11 cellular contexts compared by ENCODE assay signal in the genomic region with DNA sequence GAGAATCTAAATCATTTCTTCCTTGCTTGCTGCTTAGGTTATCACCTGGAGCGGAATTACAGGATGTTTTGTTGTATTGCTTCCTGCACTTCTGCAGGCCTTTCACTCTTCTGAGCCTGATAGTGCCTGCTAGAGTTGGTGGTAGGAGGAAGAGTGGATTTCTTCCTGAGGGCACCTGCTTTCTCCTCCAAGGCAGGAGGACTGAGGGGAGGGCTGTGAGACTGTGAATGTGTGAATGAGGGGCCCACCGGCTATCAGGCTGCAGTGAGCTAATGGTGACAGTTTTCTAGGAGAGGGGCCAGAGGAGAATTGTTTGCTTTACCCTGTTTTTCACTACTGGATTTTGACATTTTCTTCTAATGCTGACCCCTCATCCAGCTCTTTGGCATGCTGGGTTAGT. TPM values are rescaled to one million over a fixed set of nuclear protein-coding genes. Genes with fewer than 3 reads are reported as not detected.
A peak's percentile ranks its signal among the peaks of the same experiment; 100 is the strongest.
DNase-seq lines count a peak whose midpoint lies in the region; ATAC-seq and TF ChIP-seq lines count a peak whose summit lies in the region.
"Had no signal": no experiment of that assay in that cellular context is flagged by ENCODE, and none has a peak within 500 bp of the region (broad histone marks: within the 10 kb centered on the region; RNA-seq: fewer than 3 reads in every experiment).

No MANE protein-coding gene starts in this region.

- H3K27me3 ChIP-seq in right atrium auricular region: no peaks in the 10 kb centered on the region
- no peaks in the 10 kb centered on the region for H3K27me3 ChIP-seq in dorsolateral prefrontal cortex

- peaks cover 41% of the 10 kb centered on the region for H3K4me1 Mint-ChIP-seq in nephron progenitor cell

- peaks cover 4% of the 10 kb centered on the region for H3K36me3 ChIP-seq in right atrium auricular region
- H3K36me3 ChIP-seq: BLaER1 treated with 17β-estradiol and CSF1 and Interleukin-3, amounts not matched to agents 10 nM and 100 nM had no signal

- intact Hi-C loops in left cardiac atrium (cut with DNase I): loop anchor here (5.0 to 10.0 kb wide), 3 partner anchors 34 to 101 kb away; a partner anchor contains a TSS
- intact Hi-C loops in dorsolateral prefrontal cortex (cut with DNase I): loop anchor here (2.0 to 10.0 kb wide), 5 partner anchors 35 to 109 kb away; a partner anchor contains a TSS
- intact Hi-C loops in posterior cingulate gyrus (cut with DNase I): loop anchor here (2.0 to 5.0 kb wide), 2 partner anchors 37 to 99 kb away; a partner anchor contains a TSS

- H3K4me3 Mint-ChIP-seq in nephron progenitor cell: peak overlapping the region; percentile 69

- H3K9me3 ChIP-seq in right atrium auricular region: no peaks in the 10 kb centered on the region
- H3K9me3 ChIP-seq: BLaER1 treated with 17β-estradiol and CSF1 and Interleukin-3, amounts not matched to agents 10 nM and 100 nM had no signal

- DNase-seq in right atrium auricular region (ENCODE audit: low spot score): no peak
- DNase-seq in left cardiac atrium: no peak
- DNase-seq in dorsolateral prefrontal cortex: no peak
- no peak for DNase-seq in nephron progenitor cell
- no peak for DNase-seq in NCI-H2029 (lab: John Stamatoyannopoulos, UW)
- DNase-seq in posterior cingulate gyrus: no peak
- DNase-seq: activated CD4-positive, alpha-beta T cell treated with anti-CD3 and anti-CD28 coated beads for 48 hours; NCI-H2171 treated with DMSO at 0.1 percent for 48 hours had no signal

- no peaks in the 10 kb centered on the region for H3K9me3 Mint-ChIP-seq in nephron progenitor cell

- H3K4me3 ChIP-seq in right atrium auricular region (no peak overlapping the region), dorsolateral prefrontal cortex (peak overlapping the region in 36 of 59 donors; percentile 75 to 93 (median 88))
- H3K4me3 ChIP-seq: BLaER1 treated with 17β-estradiol and CSF1 and Interleukin-3, amounts not matched to agents 10 nM and 100 nM had no signal

- no peak for TF ChIP-seq CTCF in right atrium auricular region (IDR thresholded peaks at IDR 0.05)
- TF ChIP-seq CTCF in dorsolateral prefrontal cortex (IDR thresholded peaks at IDR 0.05 in 54 of 56, conservative IDR thresholded peaks at IDR 0.05 in 2 of 56; ENCODE audit: low read depth in 1 of 56, partially characterized antibody in 56 of 56): no peak
- no peak for TF ChIP-seq CTCF in nephron progenitor cell (IDR thresholded peaks at IDR 0.05)

- peaks cover 38% of the 10 kb centered on the region for H3K36me3 Mint-ChIP-seq in nephron progenitor cell (ENCODE audit: low read depth)

- no peak for ATAC-seq in left cardiac atrium
- no peak for ATAC-seq in HG03139 (IDR thresholded peaks at IDR 0.05; ENCODE audit: unreplicated experiment)
- no peak for ATAC-seq in GM19397 (IDR thresholded peaks at IDR 0.05; ENCODE audit: unreplicated experiment)

- H3K27ac ChIP-seq in right atrium auricular region (peak overlapping the region; percentile 91 to 94), dorsolateral prefrontal cortex (peak overlapping the region; percentile 83 to 99 (median 98))
- H3K27ac ChIP-seq: BLaER1 treated with 17β-estradiol and CSF1 and Interleukin-3, amounts not matched to agents 10 nM and 100 nM had no signal

- H3K27ac Mint-ChIP-seq in nephron progenitor cell: no peak overlapping the region

- H3K4me1 ChIP-seq in right atrium auricular region: peaks cover 0 to 47% of the 10 kb centered on the region in 2 donors

- peaks cover 6% of the 10 kb centered on the region for H3K27me3 Mint-ChIP-seq in nephron progenitor cell (ENCODE audit: low read depth, poor library complexity)

RNA-seq across cellular contexts. Expression of a gene that starts 39.0 kb away (rescaled TPM):
- 10 to 100 TPM; 25.7 to 50.9 TPM for total RNA-seq in right atrium auricular region
- total RNA-seq in left cardiac atrium: 10 to 100 TPM; 19.5 to 28.1 TPM
- 10 to 100 TPM; 32.0 to 84.9 (median 55.1) TPM for total RNA-seq in dorsolateral prefrontal cortex

RNA-seq across cellular contexts. Expression of a gene that starts 49.1 kb away (rescaled TPM):
- total RNA-seq in right atrium auricular region: 10 to 100 TPM; 58.5 to 98.1 TPM
- total RNA-seq in left cardiac atrium: 100 to 1,000 TPM in 1 of 2 donors, 10 to 100 TPM in 1; 98.7 to 130 TPM
- 10 to 100 TPM; 19.8 to 50.8 (median 37.3) TPM for total RNA-seq in dorsolateral prefrontal cortex

RNA-seq across cellular contexts. Expression of a gene that starts 57.4 kb away (rescaled TPM):
- total RNA-seq in right atrium auricular region (1 to 10 TPM; 1.5 to 8.3 TPM), left cardiac atrium (1 to 10 TPM; 1.6 to 3.3 TPM), dorsolateral prefrontal cortex (1 to 10 TPM in 61 of 120 experiments, under 1 TPM in 30, not detected in 29; 0.40 to 4.0 (median 1.3) TPM)

Comparison
In these comparisons a context has a peak if more than half of its experiments do, and no peak if none do; other contexts are left out.
1. H3K4me3 ChIP-seq: peak in dorsolateral prefrontal cortex (36 of 59); none in right atrium auricular region (0 of 2).